Comparison of ENCODE assay signal across 7 cellular contexts in genomic region chr3:42804113-42804830, GRCh38. TPM values are rescaled to one million over a fixed set of nuclear protein-coding genes. Genes with fewer than 3 reads are reported as not detected.
A peak's percentile ranks its signal among the peaks of the same experiment; 100 is the strongest.
DNase-seq lines count a peak whose midpoint lies in the region; ATAC-seq and TF ChIP-seq lines count a peak whose summit lies in the region.

HIGD1A (minus strand) TSS chr3:42804490; CDS start chr3:42794253, 10,237 bp downstream.

- H3K9me2 ChIP-seq in hepatocyte (replicated peaks; ENCODE audit: insufficient read depth), result no peaks in the 10 kb centered on the region

- H3K9me3 ChIP-seq in hepatocyte (ENCODE audit: low read depth), result no peaks in the 10 kb centered on the region

- WGBS in hepatocyte (ENCODE audit: low lambda C conversion rate, missing lambda C conversion rate), result 1% methylated on average over 40 of the region's 63 CpGs

- ATAC-seq in GM18508 (IDR thresholded peaks at IDR 0.05; ENCODE audit: insufficient read depth, unreplicated experiment) (peak; percentile 86), HG03025 (IDR thresholded peaks at IDR 0.05; ENCODE audit: low FRiP score, unreplicated experiment) (peak; percentile 97)

- H4K20me1 ChIP-seq in hepatocyte (ENCODE audit: insufficient read depth, poor library complexity, severe bottlenecking), result peaks cover 13% of the 10 kb centered on the region

- H3K27me3 ChIP-seq in hepatocyte, result no peaks in the 10 kb centered on the region

- no peak for TF ChIP-seq CTCF in hepatocyte (IDR thresholded peaks at IDR 0.05; ENCODE audit: poor library complexity)

- peaks cover 19% of the 10 kb centered on the region for H3K4me1 ChIP-seq in hepatocyte (ENCODE audit: insufficient read depth)

- peak within 1 kb of the TSS; percentile 97 for H3K27ac ChIP-seq in hepatocyte

- peak within 1 kb of the TSS; percentile 88 for H3K4me3 ChIP-seq in hepatocyte

- peak within 1 kb of the TSS; percentile 93 for H3K4me2 ChIP-seq in hepatocyte

- DNase-seq in NCI-H2081 (lab: John Stamatoyannopoulos, UW), result peak; percentile 95 to 98
- peak; percentile 89 for DNase-seq in T1000 (lab: John Stamatoyannopoulos, UW)
- peak; percentile 99 for DNase-seq in astrocyte of the hippocampus (ENCODE audit: low read depth, low spot score)
- peak; percentile 98 for DNase-seq in hepatocyte (ENCODE audit: low spot score)
- peak; percentile 96 for DNase-seq in retina

- peaks cover 44% of the 10 kb centered on the region for H3K79me2 ChIP-seq in hepatocyte

- no peaks in the 10 kb centered on the region for H3K36me3 ChIP-seq in hepatocyte (replicated peaks; ENCODE audit: insufficient read depth, low read depth)

- H2AFZ ChIP-seq in hepatocyte, result peak within 1 kb of the TSS; percentile 60

RNA-seq across cellular contexts. Expression of gene HIGD1A, which starts in this region (rescaled TPM):
- 252 and 266 TPM in 2 replicates for total RNA-seq in hepatocyte
- polyA plus RNA-seq in hepatocyte, result 212 and 218 TPM in 2 replicates

Comparison
In these comparisons a context has a peak if more than half of its experiments do, and no peak if none do; other contexts are left out.
1. Peak in every context shown above with its lines: DNase-seq, ATAC-seq, H3K4me3 ChIP-seq and H3K27ac ChIP-seq.